ENCODE assay signal across 7 cellular contexts in genomic region chr1:91883470-91883869, GRCh38. TPM values are rescaled to one million over a fixed set of nuclear protein-coding genes. Genes with fewer than 3 reads are reported as not detected.
A peak's percentile ranks its signal among the peaks of the same experiment; 100 is the strongest.
DNase-seq lines count a peak whose midpoint lies in the region; ATAC-seq and FAIRE-seq lines count a peak whose summit lies in the region.

No MANE protein-coding gene starts in this region.

- peak overlapping the region; percentile 58 to 99 (median 86) for H3K4me3 Mint-ChIP-seq in naive thymus-derived CD8-positive, alpha-beta T cell

- DNase-seq in NCI-H1694 treated with DMSO at 0.1 percent for 48 hours (lab: John Stamatoyannopoulos, UW) = peak; percentile 53
- peak; percentile 35 for DNase-seq in central memory CD4-positive, alpha-beta T cell
- peak in 3 of 10 donors; percentile 37 to 47 (median 37) for DNase-seq in naive thymus-derived CD8-positive, alpha-beta T cell
- DNase-seq in DMS79 treated with DMSO at 0.1 percent for 48 hours (lab: John Stamatoyannopoulos, UW) = no peak
- DNase-seq in NCI-H1092 treated with DMSO at 0.1 percent for 48 hours (lab: John Stamatoyannopoulos, UW) = no peak

- peak; percentile 74 for FAIRE-seq in G401.6 (lab: Jason Lieb, UNC)

- peaks cover 19 to 44% (median 29%) of the 10 kb centered on the region in 4 donors for H3K4me1 Mint-ChIP-seq in naive thymus-derived CD8-positive, alpha-beta T cell

- ATAC-seq in naive thymus-derived CD8-positive, alpha-beta T cell = peak in 1 of 2 donors; percentile 26
- no peak for ATAC-seq in GM19397 (IDR thresholded peaks at IDR 0.05; ENCODE audit: unreplicated experiment)

- POLR2A ChIA-PET in naive thymus-derived CD8-positive, alpha-beta T cell (lab: Charles Lee) = interaction anchor here (0.5 to 0.7 kb wide), 2 partner anchors 126 to 365 kb away, joined by 4 to 9 read pairs; no protein-coding TSS in a partner anchor

- peaks cover 0 to 19% (median 0%) of the 10 kb centered on the region in 5 donors for H3K27me3 Mint-ChIP-seq in naive thymus-derived CD8-positive, alpha-beta T cell

- no peaks in the 10 kb centered on the region for H3K36me3 Mint-ChIP-seq in naive thymus-derived CD8-positive, alpha-beta T cell

- H3K9me3 Mint-ChIP-seq in naive thymus-derived CD8-positive, alpha-beta T cell = no peaks in the 10 kb centered on the region

- H3K27ac Mint-ChIP-seq in naive thymus-derived CD8-positive, alpha-beta T cell = peak overlapping the region in 7 of 10 donors; percentile 6 to 84 (median 47)

RNA-seq across cellular contexts. Expression of gene TGFBR3, which starts 2.5 kb away (rescaled TPM):
- total RNA-seq in naive thymus-derived CD8-positive, alpha-beta T cell = 10 to 100 TPM; 11.6 to 12.0 TPM
- 10 to 100 TPM in 1 of 3 donors, 1 to 10 TPM in 2; 6.1 to 67.6 (median 9.5) TPM for polyA plus RNA-seq in naive thymus-derived CD8-positive, alpha-beta T cell

Comparison
In these comparisons a context has a peak if more than half of its experiments do, and no peak if none do; other contexts are left out.
1. DNase-seq: peak in NCI-H1694 treated with DMSO at 0.1 percent for 48 hours (single experiment) and central memory CD4-positive, alpha-beta T cell (single experiment); none in DMS79 treated with DMSO at 0.1 percent for 48 hours (single experiment) and NCI-H1092 treated with DMSO at 0.1 percent for 48 hours (single experiment).